Comparison of ENCODE assay signal across 11 cellular contexts in the genomic region with DNA sequence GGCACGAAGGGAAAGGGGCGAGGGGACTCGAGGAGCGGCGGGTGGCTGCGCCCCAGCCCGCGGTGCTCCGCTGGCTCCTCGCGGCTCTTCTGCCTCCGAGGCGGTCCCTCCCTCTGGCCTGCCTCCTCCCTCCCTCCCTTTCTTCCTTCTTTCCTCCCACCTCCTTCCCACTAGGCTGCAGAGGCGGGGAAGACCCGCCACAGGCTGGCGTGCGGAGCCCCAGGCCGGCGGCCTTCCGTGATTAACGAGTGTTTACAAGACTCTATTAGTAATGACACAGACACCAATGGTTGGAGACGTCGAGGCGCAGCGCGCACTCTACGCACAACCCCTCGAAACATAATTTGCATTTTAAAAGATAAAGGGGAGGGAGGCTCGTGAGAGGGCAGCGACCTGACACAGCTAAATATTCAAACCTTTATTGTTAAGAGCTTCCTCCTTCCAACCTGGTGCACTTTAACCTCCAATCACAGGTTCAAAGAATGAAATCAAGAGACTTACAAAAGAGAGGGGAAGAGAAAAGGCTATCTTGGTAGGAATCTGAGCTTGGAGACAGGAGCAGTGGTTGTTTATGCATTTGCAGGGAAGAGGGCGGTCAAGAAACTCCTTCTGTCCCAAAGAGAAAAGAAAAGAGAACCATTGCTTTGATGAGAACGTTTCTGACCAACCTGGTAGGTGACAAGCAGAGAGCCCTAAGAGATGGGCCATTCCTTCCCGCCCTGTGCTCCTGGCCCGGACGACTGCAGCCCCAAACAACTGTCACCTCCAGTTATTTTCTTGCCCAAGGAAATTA. TPM values are rescaled to one million over a fixed set of nuclear protein-coding genes. Genes with fewer than 3 reads are reported as not detected.
DNase-seq lines count a peak whose midpoint lies in the region; ATAC-seq and TF ChIP-seq lines count a peak whose summit lies in the region.
"Had no signal": no experiment of that assay in that cellular context is flagged by ENCODE, and none has a peak within 500 bp of the region (broad histone marks: within the 10 kb centered on the region; RNA-seq: fewer than 3 reads in every experiment).

A gene with protein sequence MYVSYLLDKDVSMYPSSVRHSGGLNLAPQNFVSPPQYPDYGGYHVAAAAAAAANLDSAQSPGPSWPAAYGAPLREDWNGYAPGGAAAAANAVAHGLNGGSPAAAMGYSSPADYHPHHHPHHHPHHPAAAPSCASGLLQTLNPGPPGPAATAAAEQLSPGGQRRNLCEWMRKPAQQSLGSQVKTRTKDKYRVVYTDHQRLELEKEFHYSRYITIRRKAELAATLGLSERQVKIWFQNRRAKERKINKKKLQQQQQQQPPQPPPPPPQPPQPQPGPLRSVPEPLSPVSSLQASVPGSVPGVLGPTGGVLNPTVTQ (minus strand): TSS at position 243 of the 793 bp plus-strand sequence. CDS start 309 bp downstream, outside the sequence.

- intact Hi-C loops in CD4-positive, alpha-beta T cell (cut with DNase I, micrococcal nuclease) = no loop called here
- intact Hi-C loops in activated T-helper 2 cell treated with anti-CD3 and anti-CD28 coated beads, Interferon-gamma antibody, Interleukin-2, Interleukin-4, amounts not matched to agents 10 μg/mL and 5 μg/mL and 100 μg/mL, durations not matched to agents 14 hours and 24 hours and 36 hours (cut with micrococcal nuclease) = loop anchor here (5.0 kb wide), 1 partner anchor 147 kb away; no protein-coding TSS in a partner anchor
- intact Hi-C loops in mucosa of descending colon (cut with DNase I, micrococcal nuclease) = no loop called here

- DNase-seq in CD4-positive, alpha-beta T cell = no peak
- no peak for DNase-seq in activated T-helper 2 cell treated with anti-CD3 and anti-CD28 coated beads, Interferon-gamma antibody, Interleukin-2, Interleukin-4, amounts not matched to agents 10 μg/mL and 5 μg/mL and 100 μg/mL, durations not matched to agents 14 hours and 24 hours and 36 hours (ENCODE audit: low spot score)
- DNase-seq in mucosa of descending colon = peak; percentile 92 to 95 (median 93)
- DNase-seq in ureter (ENCODE audit: low spot score) = no peak
- no peak for DNase-seq in stimulated activated naive CD4-positive, alpha-beta T cell treated with Interleukin-2 at 50 U/mL for 16 hours (lab: John Stamatoyannopoulos, UW)
- DNase-seq in NCI-H1694 (lab: John Stamatoyannopoulos, UW) = no peak
- DNase-seq: NCI-H2171 had no signal

- H3K36me3 Mint-ChIP-seq in CD4-positive, alpha-beta T cell (ENCODE audit: low read depth) = no peaks in the 10 kb centered on the region
- H3K36me3 Mint-ChIP-seq in activated T-helper 2 cell treated with anti-CD3 and anti-CD28 coated beads, Interferon-gamma antibody, Interleukin-2, Interleukin-4, amounts not matched to agents 10 μg/mL and 5 μg/mL and 100 μg/mL, durations not matched to agents 14 hours and 24 hours and 36 hours (ENCODE audit: low read depth) = no peaks in the 10 kb centered on the region

- H3K4me3 ChIP-seq in HEK293 (ENCODE audit: low read depth, low read length) (peak within 1 kb of the TSS; percentile 47), mucosa of descending colon (peak within 1 kb of the TSS; percentile 60)

- peaks cover 85% of the 10 kb centered on the region for H3K27me3 Mint-ChIP-seq in CD4-positive, alpha-beta T cell
- peaks cover 81% of the 10 kb centered on the region for H3K27me3 Mint-ChIP-seq in activated T-helper 2 cell treated with anti-CD3 and anti-CD28 coated beads, Interferon-gamma antibody, Interleukin-2, Interleukin-4, amounts not matched to agents 10 μg/mL and 5 μg/mL and 100 μg/mL, durations not matched to agents 14 hours and 24 hours and 36 hours (ENCODE audit: low read depth)

- no peaks in the 10 kb centered on the region for H3K9me3 Mint-ChIP-seq in CD4-positive, alpha-beta T cell
- H3K9me3 Mint-ChIP-seq in activated T-helper 2 cell treated with anti-CD3 and anti-CD28 coated beads, Interferon-gamma antibody, Interleukin-2, Interleukin-4, amounts not matched to agents 10 μg/mL and 5 μg/mL and 100 μg/mL, durations not matched to agents 14 hours and 24 hours and 36 hours = no peaks in the 10 kb centered on the region

- H3K27ac ChIP-seq in CD4-positive, alpha-beta T cell (ENCODE audit: low read depth, low read length) = no peak within 1 kb of the TSS
- peak within 1 kb of the TSS; percentile 81; the same call in 1 of the 2 replicates for H3K27ac ChIP-seq in HEK293 (ENCODE audit: extremely low read depth, low read depth, low read length)
- H3K27ac ChIP-seq: epithelial cell of prostate had no signal

- H3K36me3 ChIP-seq in HEK293 (ENCODE audit: control insufficient read depth in 2 of 2, insufficient read depth in 1 of 2, low read length in 2 of 2) = peaks cover 0 to 6% of the 10 kb centered on the region in 2 experiments; a peak in 2 of 3 replicates
- no peaks in the 10 kb centered on the region for H3K36me3 ChIP-seq in mucosa of descending colon (ENCODE audit: low read depth)

- no peak for ATAC-seq in CD4-positive, alpha-beta T cell (ENCODE audit: poor library complexity)
- peak; percentile 78 for ATAC-seq in mucosa of descending colon
- no peak for ATAC-seq in GM18868 (IDR thresholded peaks at IDR 0.05; ENCODE audit: unreplicated experiment)

- H3K4me3 Mint-ChIP-seq in CD4-positive, alpha-beta T cell = peak within 1 kb of the TSS; percentile 3
- no peak within 1 kb of the TSS for H3K4me3 Mint-ChIP-seq in activated T-helper 2 cell treated with anti-CD3 and anti-CD28 coated beads, Interferon-gamma antibody, Interleukin-2, Interleukin-4, amounts not matched to agents 10 μg/mL and 5 μg/mL and 100 μg/mL, durations not matched to agents 14 hours and 24 hours and 36 hours (ENCODE audit: low read depth)

- H3K4me1 Mint-ChIP-seq in CD4-positive, alpha-beta T cell (ENCODE audit: low read depth) = peaks cover 23% of the 10 kb centered on the region
- no peaks in the 10 kb centered on the region for H3K4me1 Mint-ChIP-seq in activated T-helper 2 cell treated with anti-CD3 and anti-CD28 coated beads, Interferon-gamma antibody, Interleukin-2, Interleukin-4, amounts not matched to agents 10 μg/mL and 5 μg/mL and 100 μg/mL, durations not matched to agents 14 hours and 24 hours and 36 hours (ENCODE audit: low read depth)

- no peak within 1 kb of the TSS for H3K27ac Mint-ChIP-seq in CD4-positive, alpha-beta T cell
- H3K27ac Mint-ChIP-seq in activated T-helper 2 cell treated with anti-CD3 and anti-CD28 coated beads, Interferon-gamma antibody, Interleukin-2, Interleukin-4, amounts not matched to agents 10 μg/mL and 5 μg/mL and 100 μg/mL, durations not matched to agents 14 hours and 24 hours and 36 hours = peak within 1 kb of the TSS; percentile 58

- H3K27me3 ChIP-seq in CD4-positive, alpha-beta T cell (ENCODE audit: control insufficient read depth, insufficient read depth, low read length) = peaks cover 98% of the 10 kb centered on the region

- no peaks in the 10 kb centered on the region for H3K4me1 ChIP-seq in HEK293 (ENCODE audit: control insufficient read depth, insufficient read depth, low read length)
- peaks cover 19% of the 10 kb centered on the region for H3K4me1 ChIP-seq in mucosa of descending colon (ENCODE audit: low read depth)

- CTCF ChIA-PET in CD4-positive, alpha-beta T cell (lab: Charles Lee) = no interaction called here
- CTCF ChIA-PET in HEK293 (lab: Yijun Ruan, JAX) = interaction anchor here (0.8 to 1.5 kb wide), 3 partner anchors 14 to 607 kb away, joined by 3 to 5 read pairs (median 4); no protein-coding TSS in a partner anchor

- H3K9me3 ChIP-seq in CD4-positive, alpha-beta T cell (ENCODE audit: control insufficient read depth, low read length) = no peaks in the 10 kb centered on the region
- H3K9me3 ChIP-seq in HEK293 (ENCODE audit: control insufficient read depth, insufficient read depth, low read depth, low read length) = no peaks in the 10 kb centered on the region
- H3K9me3 ChIP-seq in mucosa of descending colon = no peaks in the 10 kb centered on the region

- TF ChIP-seq CTCF in CD4-positive, alpha-beta T cell (IDR thresholded peaks at IDR 0.05) = no peak
- no peak for TF ChIP-seq CTCF in HEK293 (tag by site-specific recombination; IDR thresholded peaks at IDR 0.05)
- no peak for TF ChIP-seq CTCF in mucosa of descending colon (IDR thresholded peaks at IDR 0.05)

- POLR2A ChIA-PET in CD4-positive, alpha-beta T cell (lab: Charles Lee) = no interaction called here
- POLR2A ChIA-PET in HEK293 (lab: Yijun Ruan, JAX) = no interaction called here

TF ChIP-seq in HEK293, 187 proteins besides CTCF, POLR2A, EP300 and RAD21 (continues in another document):
- no peak for TF ChIP-seq PBX3 (CRISPR knock-in tag; IDR thresholded peaks at IDR 0.05)
- TF ChIP-seq BCL11A (tag by site-specific recombination; IDR thresholded peaks at IDR 0.05; ENCODE audit: low read depth) = no peak
- TF ChIP-seq ZNF510 (tag by site-specific recombination; IDR thresholded peaks at IDR 0.05; ENCODE audit: insufficient replicate concordance) = no peak
- no peak for TF ChIP-seq ZNF555 (tag by site-specific recombination; conservative IDR thresholded peaks at IDR 0.05)
- no peak for TF ChIP-seq PATZ1 (tag by site-specific recombination; IDR thresholded peaks at IDR 0.05)

RNA-seq across cellular contexts. Expression of the gene that starts here (rescaled TPM):
- not detected for total RNA-seq in CD4-positive, alpha-beta T cell
- total RNA-seq in activated T-helper 2 cell treated with anti-CD3 and anti-CD28 coated beads, Interferon-gamma antibody, Interleukin-2, Interleukin-4, amounts not matched to agents 10 μg/mL and 5 μg/mL and 100 μg/mL, durations not matched to agents 14 hours and 24 hours and 36 hours = not detected in 2 replicates
- total RNA-seq in mucosa of descending colon = 100 to 1,000 TPM; 113 to 349 (median 240) TPM
- total RNA-seq in ureter = not detected
- total RNA-seq: mononuclear cell had no signal

Comparison
In these comparisons a context has a peak if more than half of its experiments do, and no peak if none do; other contexts are left out.
1. RNA of the gene that starts here (total RNA-seq): 113 to 349 TPM in mucosa of descending colon; not detected in CD4-positive, alpha-beta T cell, not detected in activated T-helper 2 cell treated with anti-CD3 and anti-CD28 coated beads, Interferon-gamma antibody, Interleukin-2, Interleukin-4, amounts not matched to agents 10 μg/mL and 5 μg/mL and 100 μg/mL, durations not matched to agents 14 hours and 24 hours and 36 hours and not detected in ureter (single experiment); every median in the first group is over 100 times any median in the second.
2. DNase-seq: peak in mucosa of descending colon (3 of 3); none in CD4-positive, alpha-beta T cell (0 of 10), activated T-helper 2 cell treated with anti-CD3 and anti-CD28 coated beads, Interferon-gamma antibody, Interleukin-2, Interleukin-4, amounts not matched to agents 10 μg/mL and 5 μg/mL and 100 μg/mL, durations not matched to agents 14 hours and 24 hours and 36 hours (single experiment), ureter (single experiment), stimulated activated naive CD4-positive, alpha-beta T cell treated with Interleukin-2 at 50 U/mL for 16 hours (single experiment) and NCI-H1694 (single experiment).